1 cellular context compared by ENCODE assay signal in the genomic region with DNA sequence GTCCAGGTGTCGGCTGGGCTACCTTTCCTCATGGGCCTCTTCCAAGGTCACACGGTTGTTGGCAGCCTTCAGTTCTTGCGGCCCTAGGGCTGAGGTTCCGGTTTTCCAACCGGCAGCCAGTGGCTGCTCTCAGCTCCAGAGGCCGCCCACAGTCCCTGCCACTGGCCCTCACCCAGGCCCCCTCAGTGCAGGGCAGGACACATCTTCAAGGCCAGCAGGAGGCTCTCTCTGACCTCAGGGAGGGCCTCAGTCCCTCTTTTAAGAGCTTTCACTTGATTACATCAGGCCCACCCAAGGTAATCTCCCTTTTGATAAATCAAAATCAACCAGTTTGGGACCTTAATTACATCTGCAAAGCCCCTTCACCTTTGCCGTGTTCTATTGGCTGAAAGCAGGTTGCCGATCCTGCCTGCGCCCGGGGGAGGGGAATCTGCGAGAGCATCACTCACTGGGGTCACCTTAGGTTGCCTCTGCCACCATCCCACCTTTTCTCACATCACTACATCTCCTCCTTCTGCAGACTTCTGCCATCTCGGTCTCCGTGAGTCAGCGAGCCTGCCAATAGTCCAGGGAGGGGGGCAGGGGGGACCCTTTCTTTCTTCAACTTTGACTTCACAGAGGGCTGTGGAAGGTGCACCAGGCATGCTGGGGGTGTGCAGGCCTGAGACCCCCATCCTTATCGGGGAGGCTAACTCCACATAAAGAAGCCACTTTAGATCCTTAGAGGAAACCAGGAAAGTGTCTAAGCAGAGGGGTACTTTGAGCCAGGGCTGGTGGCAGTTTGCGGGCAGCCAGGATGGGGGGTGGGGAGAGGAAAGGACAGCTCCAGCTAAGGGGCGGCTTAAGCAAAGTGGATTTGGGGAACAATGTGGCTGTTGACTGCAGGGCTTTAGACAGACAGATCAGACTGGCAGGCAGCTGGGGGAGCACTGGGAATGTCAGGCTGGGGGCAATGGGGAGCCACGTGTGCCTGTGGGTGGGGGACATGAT.
A peak's percentile ranks its signal among the peaks of the same experiment; 100 is the strongest.
TF ChIP-seq lines count a peak whose summit lies in the region.

No MANE protein-coding gene starts in this region.

TF ChIP-seq in HepG2, 621 proteins besides CTCF, POLR2A, EP300 and RAD21:
- TF ChIP-seq RXRA (CRISPR knock-in tag; IDR thresholded peaks at IDR 0.05) (no peak), ZNF768 (CRISPR knock-in tag; IDR thresholded peaks at IDR 0.05) (no peak), ZNF562 (CRISPR knock-in tag; IDR thresholded peaks at IDR 0.05; ENCODE audit: borderline replicate concordance) (no peak), ZNF543 (CRISPR knock-in tag; IDR thresholded peaks at IDR 0.05) (peak; percentile 100), FOXC1 (CRISPR knock-in tag; IDR thresholded peaks at IDR 0.05; ENCODE audit: borderline replicate concordance) (no peak)
